ENCODE assay signal across 17 cellular contexts in the genomic region with DNA sequence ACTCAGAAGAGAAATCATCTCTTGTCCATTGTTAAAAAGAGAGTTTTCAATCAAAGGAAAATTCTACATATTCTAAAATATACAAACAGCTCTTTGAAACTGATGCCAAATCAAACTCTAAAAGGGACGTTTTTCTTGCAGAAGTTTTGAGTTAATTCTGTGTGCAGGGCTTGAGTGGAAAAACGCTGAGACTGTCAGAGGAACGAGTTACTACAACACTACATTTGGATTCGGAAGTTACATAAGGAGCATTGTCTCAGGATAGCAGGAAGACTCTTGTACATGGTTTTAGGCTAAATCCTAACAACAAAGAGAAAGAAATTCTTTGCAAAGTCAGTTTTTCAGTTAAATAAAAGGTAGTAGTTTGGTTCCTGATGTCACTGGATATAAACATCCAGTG.
A peak's percentile ranks its signal among the peaks of the same experiment; 100 is the strongest.
DNase-seq lines count a peak whose midpoint lies in the region; ATAC-seq, FAIRE-seq and TF ChIP-seq lines count a peak whose summit lies in the region.
"Had no signal": no experiment of that assay in that cellular context is flagged by ENCODE, and none has a peak within 500 bp of the region (broad histone marks: within the 10 kb centered on the region; RNA-seq: fewer than 3 reads in every experiment).

No MANE protein-coding gene starts in this region.

- in situ Hi-C loops in astrocyte of the spinal cord (cut with HindIII; ENCODE audit: low sequenced_read_pairs), result no loop called here

- H3K27me3 ChIP-seq in BJ (ENCODE audit: control insufficient read depth, insufficient read depth, low read length), result no peaks in the 10 kb centered on the region
- H3K27me3 ChIP-seq: BLaER1 treated with 17β-estradiol and CSF1 and Interleukin-3, amounts not matched to agents 10 nM and 100 nM had no signal

- no peak for DNase-seq in BJ (ENCODE audit: low read depth)
- DNase-seq in astrocyte of the spinal cord (ENCODE audit: low read depth, low spot score), result no peak
- DNase-seq in globus pallidus (ENCODE audit: low spot score), result peak; percentile 40
- no peak for DNase-seq in sciatic nerve (ENCODE audit: low spot score)
- no peak for DNase-seq in GM12892 (ENCODE audit: insufficient read length)
- DNase-seq in iPS-NIHi11 (ENCODE audit: low spot score), result no peak
- DNase-seq in AG08396 (ENCODE audit: low spot score), result no peak
- DNase-seq: activated naive CD8-positive, alpha-beta T cell treated with anti-CD3 and anti-CD28 coated beads, Interleukin-2, amount 50 U/mL, for 24 hours; head of caudate nucleus; NCI-H2081 treated with DMSO at 0.1 percent for 48 hours; nucleus accumbens; SHP77 treated with DMSO at 0.1 percent for 48 hours; WERI-Rb-1 had no signal

- CTCF ChIA-PET in BJ (lab: Yijun Ruan, JAX), result interaction anchor here (1.1 kb wide), 1 partner anchor 12 kb away, joined by 4 read pairs; no protein-coding TSS in a partner anchor

- no peak for TF ChIP-seq POLR2A in GM12892 (IDR thresholded peaks at IDR 0.05; ENCODE audit: low read depth, low read length)

- intact Hi-C loops in sciatic nerve (cut with DNase I), result no loop called here

- no peak for FAIRE-seq in GM12892 (lab: Jason Lieb, UNC)
- FAIRE-seq: H54 had no signal

- peak; percentile 73 for ATAC-seq in sciatic nerve
- ATAC-seq in GM21447 (IDR thresholded peaks at IDR 0.05; ENCODE audit: unreplicated experiment), result no peak
- ATAC-seq: activated naive CD8-positive, alpha-beta T cell treated with anti-CD3 and anti-CD28 coated beads, Interleukin-2, amount 50 U/mL, for 24 hours had no signal

- H3K4me3 ChIP-seq in BJ (ENCODE audit: low read depth, low read length), result peak overlapping the region; percentile 5; the same call in 1 of the 2 replicates
- H3K4me3 ChIP-seq in astrocyte of the spinal cord (ENCODE audit: low read depth, low read length), result peak overlapping the region; percentile 17
- H3K4me3 ChIP-seq: BLaER1 treated with 17β-estradiol and CSF1 and Interleukin-3, amounts not matched to agents 10 nM and 100 nM; lung had no signal

- peaks cover 1% of the 10 kb centered on the region; the same call in 1 of the 2 replicates for H3K36me3 ChIP-seq in BJ (ENCODE audit: control insufficient read depth, insufficient read depth, low read length)
- H3K36me3 ChIP-seq: BLaER1 treated with 17β-estradiol and CSF1 and Interleukin-3, amounts not matched to agents 10 nM and 100 nM; WERI-Rb-1 had no signal

- POLR2A ChIA-PET in BJ (lab: Charles Lee), result no interaction called here

- TF ChIP-seq CTCF in BJ (IDR thresholded peaks at IDR 0.05; ENCODE audit: insufficient read depth, low read depth, low read length) (no peak), astrocyte of the spinal cord (IDR thresholded peaks at IDR 0.05; ENCODE audit: low read depth, low read length) (no peak)
